9 cellular contexts compared by ENCODE assay signal in genomic region chr7:150975536-150976285, GRCh38. TPM values are rescaled to one million over a fixed set of nuclear protein-coding genes. Genes with fewer than 3 reads are reported as not detected.
DNase-seq lines count a peak whose midpoint lies in the region; ATAC-seq and TF ChIP-seq lines count a peak whose summit lies in the region.
"Had no signal": no experiment of that assay in that cellular context is flagged by ENCODE, and none has a peak within 500 bp of the region (broad histone marks: within the 10 kb centered on the region; RNA-seq: fewer than 3 reads in every experiment).

No MANE protein-coding gene starts in this region.

- H3K4me3 Mint-ChIP-seq in T-helper 2 cell treated with Interferon-gamma antibody and Interleukin-4, amounts not matched to agents 5 μg/mL and 100 μg/mL, for 36 hours: peak overlapping the region; percentile 72

- no peak for ATAC-seq in HG02763 (IDR thresholded peaks at IDR 0.05; ENCODE audit: unreplicated experiment)

- intact Hi-C loops in PC-9 (cut with micrococcal nuclease; ENCODE audit: unreplicated experiment): loop anchor here (2.0 to 10.0 kb wide), 2 partner anchors 109 to 137 kb away; partner anchors contain the start of genes AGAP3, FASTK and TMUB1

- peak overlapping the region; percentile 49 for H3K27ac Mint-ChIP-seq in T-helper 2 cell treated with Interferon-gamma antibody and Interleukin-4, amounts not matched to agents 5 μg/mL and 100 μg/mL, for 36 hours

- H3K27ac ChIP-seq in PC-9: no peak overlapping the region
- H3K27ac ChIP-seq in esophagus (ENCODE audit: low read depth in 2 of 2, low read length in 1 of 2): peak overlapping the region; percentile 5 to 27
- H3K27ac ChIP-seq in smooth muscle cell (ENCODE audit: low read depth): no peak overlapping the region

- H3K9me2 ChIP-seq in PC-9 (ENCODE audit: insufficient read depth): no peaks in the 10 kb centered on the region

- TSS peak; percentile 50 for BruUV-seq in PC-9 (replicated peaks; lab: Mats Ljungman, UMichigan)

- H4K20me1 ChIP-seq in PC-9 (ENCODE audit: insufficient read depth) (no peaks in the 10 kb centered on the region), smooth muscle cell (ENCODE audit: low read depth) (no peaks in the 10 kb centered on the region)

- DNase-seq in T-helper 2 cell treated with Interferon-gamma antibody and Interleukin-4, amounts not matched to agents 5 μg/mL and 100 μg/mL, for 36 hours (ENCODE audit: low spot score): no peak
- DNase-seq in T-helper 2 cell (no peak), PC-9 (no peak), smooth muscle cell (lab: John Stamatoyannopoulos, UW; ENCODE audit: unreplicated experiment) (no peak), T1000 (lab: John Stamatoyannopoulos, UW) (no peak), NCI-H526 treated with DMSO at 0.1 percent for 48 hours (lab: John Stamatoyannopoulos, UW) (no peak)
- DNase-seq: activated gamma-delta T cell had no signal

- CTCF ChIA-PET in PC-9 (lab: Charles Lee): interaction anchor here (0.5 to 1.1 kb wide), 4 partner anchors 43 to 588 kb away, joined by 3 to 12 read pairs (median 4); partner anchors contain the start of gene ATG9B

- H3K9me3 ChIP-seq in PC-9 (ENCODE audit: insufficient read depth, low read depth): no peaks in the 10 kb centered on the region
- no peaks in the 10 kb centered on the region for H3K9me3 ChIP-seq in esophagus (ENCODE audit: control insufficient read depth in 2 of 2, insufficient read depth in 1 of 2, low read depth in 1 of 2, low read length in 1 of 2)
- no peaks in the 10 kb centered on the region for H3K9me3 ChIP-seq in smooth muscle cell (replicated peaks; ENCODE audit: low read depth)

- no peaks in the 10 kb centered on the region for H3F3A ChIP-seq in PC-9 (ENCODE audit: insufficient read depth, low read depth)
- H3F3A ChIP-seq in smooth muscle cell (ENCODE audit: low read depth): peaks cover 10% of the 10 kb centered on the region

- no peak overlapping the region for H2AFZ ChIP-seq in PC-9
- H2AFZ ChIP-seq in smooth muscle cell (ENCODE audit: low read depth): no peak overlapping the region

- H3K4me1 Mint-ChIP-seq in T-helper 2 cell treated with Interferon-gamma antibody and Interleukin-4, amounts not matched to agents 5 μg/mL and 100 μg/mL, for 36 hours (ENCODE audit: low read depth): peaks cover 18% of the 10 kb centered on the region

- peaks cover 42% of the 10 kb centered on the region for H3K27me3 Mint-ChIP-seq in T-helper 2 cell treated with Interferon-gamma antibody and Interleukin-4, amounts not matched to agents 5 μg/mL and 100 μg/mL, for 36 hours (ENCODE audit: low read depth)

- H3K4me1 ChIP-seq in PC-9 (replicated peaks; ENCODE audit: insufficient read depth): 0 out of 2 replicates have a peak, but pooled peaks cover 4% of the 10 kb centered on the region
- peaks cover 10 to 17% of the 10 kb centered on the region in 2 donors for H3K4me1 ChIP-seq in esophagus (ENCODE audit: control insufficient read depth in 2 of 2, insufficient read depth in 2 of 2, low read length in 1 of 2)
- H3K4me1 ChIP-seq in smooth muscle cell (ENCODE audit: low read depth): peaks cover 43% of the 10 kb centered on the region

- POLR2A ChIA-PET in PC-9 (lab: Charles Lee; ENCODE audit: unreplicated experiment): interaction anchor here (0.7 kb wide), 1 partner anchor 264 kb away, joined by 3 read pairs; no protein-coding TSS in a partner anchor

- WGBS in esophagus, 2 donors: 71 to 79% methylated on average over 8 of the region's 8 CpGs
- 75% methylated on average over 8 of the region's 8 CpGs for WGBS in smooth muscle cell (ENCODE audit: low lambda C conversion rate)

- no peak overlapping the region for H3K9ac ChIP-seq in smooth muscle cell (ENCODE audit: low read depth)

- peaks cover 52% of the 10 kb centered on the region for H3K27me3 ChIP-seq in PC-9 (ENCODE audit: insufficient read depth, low read depth)
- H3K27me3 ChIP-seq in esophagus (ENCODE audit: control insufficient read depth in 1 of 2, insufficient read depth in 2 of 2, low read length in 2 of 2): peaks cover 0 to 3% of the 10 kb centered on the region in 2 donors
- H3K27me3 ChIP-seq in smooth muscle cell (ENCODE audit: low read depth): peaks cover 13% of the 10 kb centered on the region

- H3K36me3 ChIP-seq in PC-9 (ENCODE audit: low read depth): no peaks in the 10 kb centered on the region
- no peaks in the 10 kb centered on the region for H3K36me3 ChIP-seq in esophagus (ENCODE audit: control insufficient read depth in 2 of 2, insufficient read depth in 2 of 2, low read length in 1 of 2)
- H3K36me3 ChIP-seq in smooth muscle cell (ENCODE audit: low read depth): no peaks in the 10 kb centered on the region

- no peaks in the 10 kb centered on the region for H3K36me3 Mint-ChIP-seq in T-helper 2 cell treated with Interferon-gamma antibody and Interleukin-4, amounts not matched to agents 5 μg/mL and 100 μg/mL, for 36 hours (ENCODE audit: low read depth)

- H3K4me3 ChIP-seq in PC-9: peak overlapping the region; percentile 65; the same call in 1 of the 2 replicates
- no peak overlapping the region for H3K4me3 ChIP-seq in esophagus (ENCODE audit: low read depth in 1 of 2, low read length in 2 of 2)
- peak overlapping the region; percentile 48 for H3K4me3 ChIP-seq in smooth muscle cell

- H3K9me3 Mint-ChIP-seq in T-helper 2 cell treated with Interferon-gamma antibody and Interleukin-4, amounts not matched to agents 5 μg/mL and 100 μg/mL, for 36 hours: no peaks in the 10 kb centered on the region

- no peak for TF ChIP-seq CTCF in PC-9 (conservative IDR thresholded peaks at IDR 0.05)
- no peak for TF ChIP-seq CTCF in smooth muscle cell (IDR thresholded peaks at IDR 0.05; ENCODE audit: borderline replicate concordance, insufficient read depth, poor library complexity, severe bottlenecking)

- H3K4me2 ChIP-seq in PC-9 (peak overlapping the region; percentile 97), smooth muscle cell (peak overlapping the region; percentile 90)

- H3K79me2 ChIP-seq in PC-9 (ENCODE audit: low read depth) (no peaks in the 10 kb centered on the region), smooth muscle cell (ENCODE audit: low read depth) (no peaks in the 10 kb centered on the region)

RNA-seq across cellular contexts. Expression of gene KCNH2, which starts 2.4 kb away (rescaled TPM):
- total RNA-seq in PC-9 (2021) (1.5 and 1.6 TPM in 2 replicates), smooth muscle cell (12.9 and 13.3 TPM in 2 replicates)
- polyA plus RNA-seq in esophagus (1 to 10 TPM in 1 of 2 donors, under 1 TPM in 1; 0.88 to 2.0 TPM), smooth muscle cell (32.1 and 37.7 TPM in 2 replicates)

RNA-seq across cellular contexts. Expression of gene NOS3, which starts 15.1 kb away (rescaled TPM):
- total RNA-seq in PC-9 (2021): 1.8 and 3.2 TPM in 2 replicates
- polyA plus RNA-seq in esophagus: 1 to 10 TPM; 4.5 to 4.9 TPM
- total RNA-seq in smooth muscle cell: 3.4 and 6.2 TPM in 2 replicates
- polyA plus RNA-seq in smooth muscle cell: 7.8 and 11.7 TPM in 2 replicates

RNA-seq across cellular contexts. Expression of gene ATG9B, which starts 48.6 kb away (rescaled TPM):
- total RNA-seq in PC-9 (2021) (9.7 and 13.7 TPM in 2 replicates), smooth muscle cell (1.7 and 2.6 TPM in 2 replicates)
- polyA plus RNA-seq in esophagus (100 to 1,000 TPM in 1 of 2 donors, 10 to 100 TPM in 1; 36.0 to 143 TPM), smooth muscle cell (6.5 and 16.6 TPM in 2 replicates)

RNA-seq across cellular contexts. Expression of gene ABCB8, which starts 52.5 kb away (rescaled TPM):
- 51.8 and 61.9 TPM in 2 replicates for total RNA-seq in PC-9 (2021)
- 10 to 100 TPM; 24.0 to 27.6 TPM for polyA plus RNA-seq in esophagus
- total RNA-seq in smooth muscle cell: 17.3 and 23.4 TPM in 2 replicates
- 24.2 and 27.0 TPM in 2 replicates for polyA plus RNA-seq in smooth muscle cell

Comparison
In these comparisons a context has a peak if more than half of its experiments do, and no peak if none do; other contexts are left out.
1. H3K27ac ChIP-seq: peak in esophagus (2 of 2); none in PC-9 (single experiment) and smooth muscle cell (single experiment).
2. H3K4me3 ChIP-seq: peak in PC-9 (single experiment) and smooth muscle cell (single experiment); none in esophagus (0 of 2).